In genomic region chr12:120538281-120539156, GRCh38 we compare ENCODE assay signal across 8 cellular contexts. TPM values are rescaled to one million over a fixed set of nuclear protein-coding genes. Genes with fewer than 3 reads are reported as not detected.
A peak's percentile ranks its signal among the peaks of the same experiment; 100 is the strongest.
DNase-seq lines count a peak whose midpoint lies in the region; ATAC-seq and TF ChIP-seq lines count a peak whose summit lies in the region.

No MANE protein-coding gene starts in this region.

- H3K27me3 ChIP-seq in ACC112 (ENCODE audit: insufficient read depth, low read length) = no peaks in the 10 kb centered on the region
- no peaks in the 10 kb centered on the region for H3K27me3 ChIP-seq in adipocyte (replicated peaks; ENCODE audit: control insufficient read depth, insufficient read depth, low read length)
- H3K27me3 ChIP-seq in hepatocyte = no peaks in the 10 kb centered on the region

- no peaks in the 10 kb centered on the region for H3K9me3 Mint-ChIP-seq in stimulated activated naive B cell treated with anti-CD40 and anti-IgM and Interleukin-4, amounts not matched to agents 10 μg/mL and 1 μg/mL and 100 μg/mL, for 72 hours

- H3K4me2 ChIP-seq in hepatocyte = peak overlapping the region; percentile 88

- H3K4me3 ChIP-seq in ACC112 (ENCODE audit: low read depth, low read length) (peak overlapping the region; percentile 62), adipocyte (ENCODE audit: low read length) (peak overlapping the region; percentile 96), hepatocyte (no peak overlapping the region)

- peaks cover 91% of the 10 kb centered on the region for H3K79me2 ChIP-seq in ACC112 (ENCODE audit: control insufficient read depth, insufficient read depth, low read length, unreplicated experiment)
- peaks cover 93% of the 10 kb centered on the region for H3K79me2 ChIP-seq in hepatocyte

- H3K27ac Mint-ChIP-seq in stimulated activated naive B cell treated with anti-CD40 and anti-IgM and Interleukin-4, amounts not matched to agents 10 μg/mL and 1 μg/mL and 100 μg/mL, for 72 hours = peak overlapping the region; percentile 60

- no peak for ATAC-seq in stimulated activated naive B cell treated with anti-CD40 and anti-IgM and Interleukin-4, amounts not matched to agents 10 μg/mL and 1 μg/mL and 100 μg/mL, for 72 hours (replicated peaks)
- no peak for ATAC-seq in HG03354 (IDR thresholded peaks at IDR 0.05; ENCODE audit: poor library complexity, severe bottlenecking, unreplicated experiment)

- WGBS in hepatocyte (ENCODE audit: low lambda C conversion rate, missing lambda C conversion rate) = 43% methylated on average over 6 of the region's 6 CpGs

- H3K36me3 Mint-ChIP-seq in stimulated activated naive B cell treated with anti-CD40 and anti-IgM and Interleukin-4, amounts not matched to agents 10 μg/mL and 1 μg/mL and 100 μg/mL, for 72 hours = peaks cover 21 to 26% of the 10 kb centered on the region in 2 donors

- H3K36me3 ChIP-seq in ACC112 (ENCODE audit: insufficient read depth, low read length) (peaks cover 18% of the 10 kb centered on the region; the same call in 1 of the 2 replicates), adipocyte (ENCODE audit: control insufficient read depth, insufficient read depth, low read length, severe bottlenecking) (no peaks in the 10 kb centered on the region), hepatocyte (replicated peaks; ENCODE audit: insufficient read depth, low read depth) (no peaks in the 10 kb centered on the region)

- H3K27ac ChIP-seq in ACC112 (ENCODE audit: low read depth, low read length) (peak overlapping the region; percentile 74), hepatocyte (peak overlapping the region; percentile 62)

- peak overlapping the region; percentile 28 for H3K9ac ChIP-seq in adipocyte (ENCODE audit: low read length)

- DNase-seq in HT-29 (ENCODE audit: low spot score) (peak; percentile 91), adipocyte (ENCODE audit: low read depth) (peak; percentile 53), hepatocyte (ENCODE audit: low spot score) (peak; percentile 57), occipital lobe (lab: John Stamatoyannopoulos, UW) (no peak), NCI-H510A treated with DMSO at 0.1 percent for 48 hours (lab: John Stamatoyannopoulos, UW) (no peak)
- no peak for DNase-seq in stimulated activated naive B cell treated with anti-CD40 and anti-IgM and Interleukin-4, amounts not matched to agents 10 μg/mL and 1 μg/mL and 100 μg/mL, for 72 hours

- H2AFZ ChIP-seq in ACC112 (ENCODE audit: low read length, unreplicated experiment) = no peak overlapping the region
- no peak overlapping the region for H2AFZ ChIP-seq in hepatocyte

- peaks cover 50% of the 10 kb centered on the region for H3K4me1 ChIP-seq in ACC112 (ENCODE audit: control insufficient read depth, insufficient read depth, low read length, unreplicated experiment)
- H3K4me1 ChIP-seq in adipocyte (ENCODE audit: control insufficient read depth, insufficient read depth, low read length) = peaks cover 63% of the 10 kb centered on the region
- H3K4me1 ChIP-seq in hepatocyte (ENCODE audit: insufficient read depth) = peaks cover 41% of the 10 kb centered on the region

- no peaks in the 10 kb centered on the region for H3K27me3 Mint-ChIP-seq in stimulated activated naive B cell treated with anti-CD40 and anti-IgM and Interleukin-4, amounts not matched to agents 10 μg/mL and 1 μg/mL and 100 μg/mL, for 72 hours

- H3K9me3 ChIP-seq in adipocyte (ENCODE audit: control insufficient read depth, low read length) (no peaks in the 10 kb centered on the region), hepatocyte (ENCODE audit: low read depth) (no peaks in the 10 kb centered on the region)

- peaks cover 27 to 56% of the 10 kb centered on the region in 2 donors for H3K4me1 Mint-ChIP-seq in stimulated activated naive B cell treated with anti-CD40 and anti-IgM and Interleukin-4, amounts not matched to agents 10 μg/mL and 1 μg/mL and 100 μg/mL, for 72 hours

- peak overlapping the region; percentile 25 to 42 for H3K4me3 Mint-ChIP-seq in stimulated activated naive B cell treated with anti-CD40 and anti-IgM and Interleukin-4, amounts not matched to agents 10 μg/mL and 1 μg/mL and 100 μg/mL, for 72 hours

- H3K9me2 ChIP-seq in hepatocyte (replicated peaks; ENCODE audit: insufficient read depth) = no peaks in the 10 kb centered on the region

- H4K20me1 ChIP-seq in hepatocyte (ENCODE audit: insufficient read depth, poor library complexity, severe bottlenecking) = peaks cover 89% of the 10 kb centered on the region

- TF ChIP-seq CTCF in hepatocyte (IDR thresholded peaks at IDR 0.05; ENCODE audit: poor library complexity) = no peak

RNA-seq across cellular contexts. Expression of gene RNF10, which starts 4.4 kb away (rescaled TPM):
- 62.8 and 88.0 TPM in 2 replicates for total RNA-seq in HT-29 (2014; rRNA removed; shearing (Covaris generic))
- total RNA-seq in hepatocyte (48.5 and 83.9 TPM in 2 replicates), occipital lobe (77.7 TPM)
- polyA plus RNA-seq in hepatocyte = 128 and 142 TPM in 2 replicates

RNA-seq across cellular contexts. Expression of gene COQ5, which starts 9.6 kb away (rescaled TPM):
- total RNA-seq in HT-29 (2014; rRNA removed; shearing (Covaris generic)) = 12.9 and 14.2 TPM in 2 replicates
- 37.0 and 41.0 TPM in 2 replicates for total RNA-seq in hepatocyte
- polyA plus RNA-seq in hepatocyte = 38.7 and 40.7 TPM in 2 replicates
- total RNA-seq in occipital lobe = 20.6 TPM

RNA-seq across cellular contexts. Expression of gene DYNLL1, which starts 42.6 kb away (rescaled TPM):
- 268 and 293 TPM in 2 replicates for total RNA-seq in HT-29 (2014; rRNA removed; shearing (Covaris generic))
- 383 and 418 TPM in 2 replicates for total RNA-seq in hepatocyte
- 630 and 641 TPM in 2 replicates for polyA plus RNA-seq in hepatocyte
- 252 TPM for total RNA-seq in occipital lobe

RNA-seq across cellular contexts. Expression of gene POP5, which starts 42.7 kb away (rescaled TPM):
- total RNA-seq in HT-29 (2014; rRNA removed; shearing (Covaris generic)) = 61.5 and 70.9 TPM in 2 replicates
- total RNA-seq in hepatocyte (29.3 and 34.0 TPM in 2 replicates), occipital lobe (34.6 TPM)
- polyA plus RNA-seq in hepatocyte = 51.1 and 54.0 TPM in 2 replicates

Comparison
In these comparisons a context has a peak if more than half of its experiments do, and no peak if none do; other contexts are left out.
1. DNase-seq: peak in HT-29 (single experiment), adipocyte (single experiment) and hepatocyte (single experiment); none in stimulated activated naive B cell treated with anti-CD40 and anti-IgM and Interleukin-4, amounts not matched to agents 10 μg/mL and 1 μg/mL and 100 μg/mL, for 72 hours (single experiment), occipital lobe (single experiment) and NCI-H510A treated with DMSO at 0.1 percent for 48 hours (single experiment).